ENCODE assay signal across 8 cellular contexts in genomic region chr6:41901882-41902519, GRCh38. TPM values are rescaled to one million over a fixed set of nuclear protein-coding genes. Genes with fewer than 3 reads are reported as not detected.
DNase-seq lines count a peak whose midpoint lies in the region; ATAC-seq lines count a peak whose summit lies in the region.

No MANE protein-coding gene starts in this region.

- no peak overlapping the region for H3K4me3 Mint-ChIP-seq in activated CD8-positive, alpha-beta T cell treated with anti-CD3 and anti-CD28 coated beads, Interleukin-2, amount 10 ng/mL, durations not matched to agents 7 days and 5 days

- no peak overlapping the region for H3K4me3 ChIP-seq in Jurkat, Clone E6-1 (ENCODE audit: low read length)

- H3K27me3 Mint-ChIP-seq in activated CD8-positive, alpha-beta T cell treated with anti-CD3 and anti-CD28 coated beads, Interleukin-2, amount 10 ng/mL, durations not matched to agents 7 days and 5 days (ENCODE audit: low read depth): no peaks in the 10 kb centered on the region

- H3K4me1 Mint-ChIP-seq in activated CD8-positive, alpha-beta T cell treated with anti-CD3 and anti-CD28 coated beads, Interleukin-2, amount 10 ng/mL, durations not matched to agents 7 days and 5 days (ENCODE audit: low read depth): peaks cover 24% of the 10 kb centered on the region

- peak; percentile 25 for DNase-seq in AG20443 (ENCODE audit: low spot score)
- DNase-seq in Jurkat, Clone E6-1 (ENCODE audit: low read depth, low spot score): peak; percentile 69
- DNase-seq in activated CD8-positive, alpha-beta T cell treated with anti-CD3 and anti-CD28 coated beads, Interleukin-2, amount 10 ng/mL, durations not matched to agents 7 days and 5 days: peak; percentile 72
- DNase-seq in germinal center (ENCODE audit: low spot score): peak; percentile 42
- peak; percentile 62 for DNase-seq in stimulated activated CD8-positive, alpha-beta memory T cell treated with anti-CD3 and anti-CD28 coated beads, Interleukin-4, amount 100 ng/mL, for 48 hours
- DNase-seq in C1 segment of cervical spinal cord (lab: John Stamatoyannopoulos, UW): no peak
- no peak for DNase-seq in NCI-H128 (lab: John Stamatoyannopoulos, UW; ENCODE audit: unreplicated experiment)
- DNase-seq in NCI-H1105 treated with DMSO at 0.1 percent for 48 hours (lab: John Stamatoyannopoulos, UW): no peak

- no peak overlapping the region for H3K27ac Mint-ChIP-seq in activated CD8-positive, alpha-beta T cell treated with anti-CD3 and anti-CD28 coated beads, Interleukin-2, amount 10 ng/mL, durations not matched to agents 7 days and 5 days

- peak; percentile 73 for ATAC-seq in activated CD8-positive, alpha-beta T cell treated with anti-CD3 and anti-CD28 coated beads, Interleukin-2, amount 10 ng/mL, durations not matched to agents 7 days and 5 days

- POLR2A ChIA-PET in activated CD8-positive, alpha-beta T cell treated with anti-CD3 and anti-CD28 coated beads, Interleukin-2, amount 10 ng/mL, durations not matched to agents 7 days and 5 days (lab: Charles Lee): interaction anchor here (1.7 kb wide), 1 partner anchor 19 kb away, joined by 4 read pairs; the partner anchor contains the start of genes BYSL and MED20

- H3K9me3 Mint-ChIP-seq in activated CD8-positive, alpha-beta T cell treated with anti-CD3 and anti-CD28 coated beads, Interleukin-2, amount 10 ng/mL, durations not matched to agents 7 days and 5 days (ENCODE audit: insufficient read depth): no peaks in the 10 kb centered on the region

- CTCF ChIA-PET in activated CD8-positive, alpha-beta T cell treated with anti-CD3 and anti-CD28 coated beads, Interleukin-2, amount 10 ng/mL, durations not matched to agents 7 days and 5 days (lab: Charles Lee): interaction anchor here (1.0 to 3.9 kb wide), 5 partner anchors 13 to 142 kb away, joined by 4 to 39 read pairs (median 6); partner anchors contain the start of genes BYSL and MED20

- peaks cover 30% of the 10 kb centered on the region for H3K36me3 Mint-ChIP-seq in activated CD8-positive, alpha-beta T cell treated with anti-CD3 and anti-CD28 coated beads, Interleukin-2, amount 10 ng/mL, durations not matched to agents 7 days and 5 days (ENCODE audit: low read depth)

RNA-seq across cellular contexts. Expression of gene USP49, which starts 6.8 kb away (rescaled TPM):
- polyA plus RNA-seq in Jurkat, Clone E6-1 (2012; ENCODE audit: insufficient read depth, insufficient read length): 28.3 TPM
- total RNA-seq in activated CD8-positive, alpha-beta T cell treated with anti-CD3 and anti-CD28 coated beads, Interleukin-2, amount 10 ng/mL, durations not matched to agents 7 days and 5 days: 1 to 10 TPM; 6.2 to 7.8 TPM

RNA-seq across cellular contexts. Expression of gene MED20, which starts 18.9 kb away (rescaled TPM):
- polyA plus RNA-seq in Jurkat, Clone E6-1 (2012; ENCODE audit: insufficient read depth, insufficient read length): 36.1 TPM
- total RNA-seq in activated CD8-positive, alpha-beta T cell treated with anti-CD3 and anti-CD28 coated beads, Interleukin-2, amount 10 ng/mL, durations not matched to agents 7 days and 5 days: 10 to 100 TPM; 20.6 to 22.3 TPM

RNA-seq across cellular contexts. Expression of gene BYSL, which starts 19.3 kb away (rescaled TPM):
- polyA plus RNA-seq in Jurkat, Clone E6-1 (2012; ENCODE audit: insufficient read depth, insufficient read length): 87.7 TPM
- 10 to 100 TPM; 39.4 to 43.1 TPM for total RNA-seq in activated CD8-positive, alpha-beta T cell treated with anti-CD3 and anti-CD28 coated beads, Interleukin-2, amount 10 ng/mL, durations not matched to agents 7 days and 5 days

RNA-seq across cellular contexts. Expression of gene CCND3, which starts 39.6 kb away (rescaled TPM):
- polyA plus RNA-seq in Jurkat, Clone E6-1 (2012; ENCODE audit: insufficient read depth, insufficient read length): 382 TPM
- 100 to 1,000 TPM; 441 to 462 TPM for total RNA-seq in activated CD8-positive, alpha-beta T cell treated with anti-CD3 and anti-CD28 coated beads, Interleukin-2, amount 10 ng/mL, durations not matched to agents 7 days and 5 days

Comparison
In these comparisons a context has a peak if more than half of its experiments do, and no peak if none do; other contexts are left out.
1. DNase-seq: peak in AG20443 (single experiment), Jurkat, Clone E6-1 (single experiment), activated CD8-positive, alpha-beta T cell treated with anti-CD3 and anti-CD28 coated beads, Interleukin-2, amount 10 ng/mL, durations not matched to agents 7 days and 5 days (single experiment), germinal center (single experiment) and stimulated activated CD8-positive, alpha-beta memory T cell treated with anti-CD3 and anti-CD28 coated beads, Interleukin-4, amount 100 ng/mL, for 48 hours (single experiment); none in C1 segment of cervical spinal cord (0 of 14), NCI-H128 (single experiment) and NCI-H1105 treated with DMSO at 0.1 percent for 48 hours (single experiment).